Comparison of ENCODE assay signal across 1 cellular context in genomic region chr7:34044734-34045353, GRCh38.
TF ChIP-seq lines count a peak whose summit lies in the region.

No MANE protein-coding gene starts in this region.

TF ChIP-seq in GM23338, 12 proteins besides CTCF, POLR2A, EP300 and RAD21 (continued from another document):
- TF ChIP-seq REST (IDR thresholded peaks at IDR 0.05; ENCODE audit: unreplicated experiment) (no peak), EZH2 (IDR thresholded peaks at IDR 0.05; ENCODE audit: low read depth, unreplicated experiment) (no peak), EZH2phosphoT487 (IDR thresholded peaks at IDR 0.05; ENCODE audit: unreplicated experiment) (no peak), ETS1 (IDR thresholded peaks at IDR 0.05) (no peak), CREB1 (CRISPR knock-in tag; IDR thresholded peaks at IDR 0.05; ENCODE audit: low read depth) (no peak)
